In the genomic region with DNA sequence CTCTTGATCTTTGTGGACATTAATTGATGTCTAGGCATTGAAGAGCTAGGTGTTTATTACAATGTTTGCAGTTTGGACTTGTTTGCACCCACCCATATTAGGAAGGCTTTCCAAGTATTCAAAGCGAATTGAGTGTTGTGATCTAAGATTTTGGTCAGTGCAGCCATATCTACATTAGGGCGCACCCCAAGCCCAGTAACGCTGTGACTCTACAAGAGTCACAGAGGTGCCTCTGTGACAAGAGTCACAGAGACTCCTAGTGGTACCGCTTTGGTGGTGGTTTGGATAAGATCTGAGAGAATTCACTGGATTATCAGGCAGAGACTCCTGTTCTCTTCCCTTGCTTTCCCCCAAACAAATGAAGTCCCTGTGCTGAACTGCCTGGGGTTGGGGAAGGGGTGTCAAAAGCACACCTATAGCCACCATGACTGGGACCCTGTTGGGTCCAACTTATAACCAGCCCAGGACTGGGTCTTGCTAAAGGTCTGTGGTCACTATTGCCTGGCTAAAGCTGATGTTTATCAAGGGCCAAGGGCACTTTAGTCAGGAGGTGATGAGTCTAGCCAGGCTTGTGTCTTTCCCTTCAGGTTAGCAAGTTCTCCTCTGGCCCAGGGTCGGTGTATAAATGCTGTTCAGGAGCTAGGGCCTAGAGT, we compare ENCODE assay signal across 8 cellular contexts.
DNase-seq lines count a peak whose midpoint lies in the region; ATAC-seq, FAIRE-seq and TF ChIP-seq lines count a peak whose summit lies in the region.

No MANE protein-coding gene starts in this region.

- H3K9ac ChIP-seq in K562 (ENCODE audit: insufficient read depth in 1 of 2, low read depth in 2 of 2, low read length in 2 of 2) (no peak overlapping the region), kidney (ENCODE audit: low read length in 2 of 2) (no peak overlapping the region)

- H3K9me3 ChIP-seq in K562 (replicated peaks; ENCODE audit: control insufficient read depth, insufficient read depth, low read depth, low read length) (no peaks in the 10 kb centered on the region), kidney (ENCODE audit: control insufficient read depth in 1 of 2, low read length in 2 of 2) (no peaks in the 10 kb centered on the region)

- in situ Hi-C loops in K562 (cut with MboI), result no loop called here

- peak; percentile 100 for ATAC-seq in GM18907 (IDR thresholded peaks at IDR 0.05; ENCODE audit: unreplicated experiment)
- ATAC-seq in HG02973 (IDR thresholded peaks at IDR 0.05; ENCODE audit: unreplicated experiment), result peak; percentile 94
- ATAC-seq in K562, result peak; percentile 75

- H3K4me2 ChIP-seq in K562 (ENCODE audit: insufficient read depth, low read length), result no peak overlapping the region

- DNase-seq in DMS53 (lab: John Stamatoyannopoulos, UW) (peak; percentile 82), NCI-H2081 (lab: John Stamatoyannopoulos, UW) (peak; percentile 54 to 63), K562 (ENCODE audit: extremely low read depth in 1 of 4, low spot score in 3 of 4) (peak in 2 of 4 experiments; percentile 4 to 24), medulla oblongata (ENCODE audit: extremely low spot score) (peak; percentile 57), kidney (no peak)
- DNase-seq in stimulated activated CD4-positive, alpha-beta T cell treated with anti-CD3 and anti-CD28 coated beads, Interleukin-12 subunit alpha, Interleukin-12 subunit beta, amount 100 ng/mL, for 4 hours, result no peak

- peak; percentile 56 to 72 for TF ChIP-seq RAD21 in K562 (CRISPR knock-in tag; conservative IDR thresholded peaks at IDR 0.05 in 1 of 2, IDR thresholded peaks at IDR 0.05 in 1 of 2)

- POLR2A ChIA-PET in K562 (lab: Yijun Ruan, JAX), result no interaction called here

- CTCF ChIA-PET in K562 (lab: Yijun Ruan, JAX; ENCODE audit: low intra/inter-chr PET ratio), result interaction anchor here (0.6 kb wide), 1 partner anchor 58 kb away, joined by 3 read pairs; no protein-coding TSS in a partner anchor

- no peak overlapping the region for H3K4me3 ChIP-seq in K562
- H3K4me3 ChIP-seq in kidney (ENCODE audit: low read length in 2 of 2), result no peak overlapping the region

- no peak for TF ChIP-seq EP300 in K562 (IDR thresholded peaks at IDR 0.05; ENCODE audit: low read length)

- no peaks in the 10 kb centered on the region for H3K27me3 ChIP-seq in K562 (ENCODE audit: control insufficient read depth in 2 of 2, insufficient read depth in 2 of 2, low read length in 2 of 2)

- H3K79me2 ChIP-seq in K562 (ENCODE audit: control insufficient read depth, insufficient read depth, low read length), result no peaks in the 10 kb centered on the region

- TF ChIP-seq POLR2A in K562 (conservative IDR thresholded peaks at IDR 0.05), result no peak

- H2AFZ ChIP-seq in K562 (ENCODE audit: low read depth, low read length), result no peak overlapping the region

- WGBS in K562 (ENCODE audit: insufficient coverage, low coverage, missing lambda C conversion rate), result 5% methylated on average over 5 of the region's 5 CpGs

- FAIRE-seq in K562 (lab: Jason Lieb, UNC) (no peak), kidney (lab: Jason Lieb, UNC) (no peak)

- H3K4me1 ChIP-seq in K562 (replicated peaks in 1 of 2; ENCODE audit: control insufficient read depth in 2 of 2, insufficient read depth in 2 of 2, low read length in 2 of 2), result no peaks in the 10 kb centered on the region
- H3K4me1 ChIP-seq in kidney (ENCODE audit: control insufficient read depth in 1 of 2, insufficient read depth in 1 of 2, low read depth in 1 of 2, low read length in 2 of 2), result no peaks in the 10 kb centered on the region

- H3K9me1 ChIP-seq in K562 (ENCODE audit: control insufficient read depth, insufficient read depth, low read length), result no peaks in the 10 kb centered on the region

- H3K36me3 ChIP-seq in K562 (ENCODE audit: control insufficient read depth, insufficient read depth, low read length) (no peaks in the 10 kb centered on the region), kidney (ENCODE audit: control insufficient read depth in 1 of 2, insufficient read depth in 2 of 2, low read length in 2 of 2) (no peaks in the 10 kb centered on the region)

- no TSS peak for BruUV-seq in K562 (replicated peaks; lab: Mats Ljungman, UMichigan)

- intact Hi-C loops in K562 (cut with micrococcal nuclease) (no loop called here), kidney (cut with DNase I) (no loop called here)

- H3K27ac ChIP-seq in K562 (ENCODE audit: extremely low read depth, low read depth, low read length), result no peak overlapping the region
- H3K27ac ChIP-seq in kidney (ENCODE audit: low read depth in 2 of 2, low read length in 2 of 2), result no peak overlapping the region

- no peaks in the 10 kb centered on the region for H4K20me1 ChIP-seq in K562 (replicated peaks; ENCODE audit: control insufficient read depth, insufficient read depth, low read length)

- TF ChIP-seq CTCF in K562 (IDR thresholded peaks at IDR 0.05 in 2 of 3, conservative IDR thresholded peaks at IDR 0.05 in 1 of 3; ENCODE audit: insufficient read depth in 2 of 3, low read depth in 1 of 3, low read length in 3 of 3), result peak; percentile 33 to 66 (median 48); a peak in 4 of 6 replicates
- no peak for TF ChIP-seq CTCF in kidney (IDR thresholded peaks at IDR 0.05; ENCODE audit: borderline replicate concordance, extremely low read depth, insufficient read depth)

TF ChIP-seq in K562, 482 proteins besides CTCF, POLR2A, EP300 and RAD21:
- TF ChIP-seq NR2C2 (CRISPR knock-in tag; IDR thresholded peaks at IDR 0.05), result no peak
- TF ChIP-seq NR2C2 (tag; IDR thresholded peaks at IDR 0.05), result no peak
- TF ChIP-seq GABPB1 (CRISPR knock-in tag; IDR thresholded peaks at IDR 0.05), result no peak
- no peak for TF ChIP-seq YY1 (IDR thresholded peaks at IDR 0.05; ENCODE audit: borderline replicate concordance in 1 of 3, control insufficient read depth in 1 of 3, extremely low read depth in 1 of 3, insufficient read depth in 3 of 3, insufficient read length in 1 of 3, insufficient replicate concordance in 2 of 3, low read depth in 1 of 3, low read length in 2 of 3)
- no peak for TF ChIP-seq BMI1 (IDR thresholded peaks at IDR 0.05; ENCODE audit: low read length)
- TF ChIP-seq, protein P1, sequence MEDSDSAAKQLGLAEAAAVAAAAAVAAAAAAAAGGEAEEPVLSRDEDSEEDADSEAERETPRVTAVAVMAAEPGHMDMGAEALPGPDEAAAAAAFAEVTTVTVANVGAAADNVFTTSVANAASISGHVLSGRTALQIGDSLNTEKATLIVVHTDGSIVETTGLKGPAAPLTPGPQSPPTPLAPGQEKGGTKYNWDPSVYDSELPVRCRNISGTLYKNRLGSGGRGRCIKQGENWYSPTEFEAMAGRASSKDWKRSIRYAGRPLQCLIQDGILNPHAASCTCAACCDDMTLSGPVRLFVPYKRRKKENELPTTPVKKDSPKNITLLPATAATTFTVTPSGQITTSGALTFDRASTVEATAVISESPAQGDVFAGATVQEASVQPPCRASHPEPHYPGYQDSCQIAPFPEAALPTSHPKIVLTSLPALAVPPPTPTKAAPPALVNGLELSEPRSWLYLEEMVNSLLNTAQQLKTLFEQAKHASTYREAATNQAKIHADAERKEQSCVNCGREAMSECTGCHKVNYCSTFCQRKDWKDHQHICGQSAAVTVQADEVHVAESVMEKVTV (CRISPR knock-in tag; IDR thresholded peaks at IDR 0.05), result peak; percentile 42; the same call in 1 of the 2 replicates
- no peak for TF ChIP-seq ZNF282 (CRISPR knock-in tag; IDR thresholded peaks at IDR 0.05)
- TF ChIP-seq, protein P2, sequence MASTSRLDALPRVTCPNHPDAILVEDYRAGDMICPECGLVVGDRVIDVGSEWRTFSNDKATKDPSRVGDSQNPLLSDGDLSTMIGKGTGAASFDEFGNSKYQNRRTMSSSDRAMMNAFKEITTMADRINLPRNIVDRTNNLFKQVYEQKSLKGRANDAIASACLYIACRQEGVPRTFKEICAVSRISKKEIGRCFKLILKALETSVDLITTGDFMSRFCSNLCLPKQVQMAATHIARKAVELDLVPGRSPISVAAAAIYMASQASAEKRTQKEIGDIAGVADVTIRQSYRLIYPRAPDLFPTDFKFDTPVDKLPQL (IDR thresholded peaks at IDR 0.05; ENCODE audit: extremely low read depth, insufficient read length), result no peak
- TF ChIP-seq BCOR (IDR thresholded peaks at IDR 0.05), result no peak
- TF ChIP-seq KDM5B (IDR thresholded peaks at IDR 0.05; ENCODE audit: insufficient replicate concordance, low read depth, low read length), result no peak

Comparison
In these comparisons a context has a peak if more than half of its experiments do, and no peak if none do; other contexts are left out.
1. DNase-seq: peak in DMS53 (single experiment), NCI-H2081 (2 of 2) and medulla oblongata (single experiment); none in kidney (single experiment) and stimulated activated CD4-positive, alpha-beta T cell treated with anti-CD3 and anti-CD28 coated beads, Interleukin-12 subunit alpha, Interleukin-12 subunit beta, amount 100 ng/mL, for 4 hours (single experiment).
2. Peak in every context shown above with its lines, with median percentiles within 50 percentile points of each other: ATAC-seq.